Comparison of ENCODE assay signal across 23 cellular contexts in genomic region chr5:44568519-44568918, GRCh38.
"Had no signal": no experiment of that assay in that cellular context is flagged by ENCODE, and none has a peak within 500 bp of the region (broad histone marks: within the 10 kb centered on the region; RNA-seq: fewer than 3 reads in every experiment).

No MANE protein-coding gene starts in this region.

- H3K4me2 ChIP-seq: neural progenitor cell had no signal

- ATAC-seq: esophagus mucosa; foreskin keratinocyte; heart right ventricle; natural killer cell treated with Interleukin-12 subunit alpha and Interleukin-12 subunit beta and Interleukin-15 and Interleukin-18, amount 100 ng/mL, for 72 hours; sciatic nerve; stimulated activated memory B cell treated with anti-CD40 and anti-IgM and Interleukin-4, amounts not matched to agents 10 μg/mL and 1 μg/mL and 100 μg/mL, for 72 hours; stimulated activated naive CD8-positive, alpha-beta T cell treated with anti-CD3 and anti-CD28 coated beads, Interleukin-15, Interleukin-2, amounts not matched to agents 100 U/mL and 50 U/mL, for 24 hours had no signal

- H2AFZ ChIP-seq: neural progenitor cell, parathyroid adenoma had no signal

- H3K4me1 ChIP-seq: foreskin keratinocyte, heart right ventricle, neural progenitor cell, parathyroid adenoma, right atrium auricular region, testis, tibial artery had no signal

- H3K9ac ChIP-seq: neural progenitor cell, parathyroid adenoma had no signal

- H3K79me2 ChIP-seq: parathyroid adenoma had no signal

- H3K9me3 ChIP-seq: right atrium auricular region, testis, tibial artery had no signal

- H3K27ac ChIP-seq: dorsolateral prefrontal cortex, epithelial cell of prostate, foreskin keratinocyte, heart right ventricle, neural progenitor cell, parathyroid adenoma, right atrium auricular region, testis, tibial artery had no signal

- H3K4me3 ChIP-seq: dorsolateral prefrontal cortex, heart right ventricle, lung, neural progenitor cell, right atrium auricular region, testis, tibial artery had no signal

- H3K27me3 ChIP-seq: dorsolateral prefrontal cortex, foreskin keratinocyte, heart right ventricle, neural progenitor cell, right atrium auricular region, testis, tibial artery had no signal

- H3K36me3 ChIP-seq: heart right ventricle, neural progenitor cell, right atrium auricular region, tibial artery had no signal

- DNase-seq: dorsolateral prefrontal cortex; effector CD4-positive, alpha-beta T cell; foreskin keratinocyte; glutamatergic neuron; heart right ventricle; hippocampal formation; islet precursor cell; kidney glomerular epithelial cell; naive B cell; stimulated activated CD4-positive, alpha-beta T cell treated with anti-CD3 and anti-CD28 coated beads, Interleukin-4, amount 100 ng/mL, for 4 hours; stimulated activated naive CD8-positive, alpha-beta T cell treated with anti-CD3 and anti-CD28 coated beads, Interleukin-15, Interleukin-2, amounts not matched to agents 100 U/mL and 50 U/mL, for 24 hours; substantia nigra; testis; tibial artery had no signal
